Comparison of ENCODE assay signal across 8 cellular contexts in genomic region chr17:14300628-14301278, GRCh38. TPM values are rescaled to one million over a fixed set of nuclear protein-coding genes. Genes with fewer than 3 reads are reported as not detected.
A peak's percentile ranks its signal among the peaks of the same experiment; 100 is the strongest.
DNase-seq lines count a peak whose midpoint lies in the region; ATAC-seq lines count a peak whose summit lies in the region.

Gene HS3ST3B1 (plus strand): TSS chr17:14301081. CDS start chr17:14301519, 438 bp downstream.

- 1% methylated on average over 48 of the region's 48 CpGs for WGBS in esophagus, 2 donors

- peaks cover 0 to 7% of the 10 kb centered on the region in 2 donors for H3K27me3 ChIP-seq in esophagus (ENCODE audit: control insufficient read depth in 1 of 2, insufficient read depth in 2 of 2, low read length in 2 of 2)

- H3K9me3 ChIP-seq in esophagus (ENCODE audit: control insufficient read depth in 2 of 2, insufficient read depth in 1 of 2, low read depth in 1 of 2, low read length in 1 of 2) = no peaks in the 10 kb centered on the region

- DNase-seq in COLO668 (lab: John Stamatoyannopoulos, UW; ENCODE audit: unreplicated experiment) (peak; percentile 75), HT-29 (ENCODE audit: low spot score) (peak; percentile 88), OCI-M2 (lab: John Stamatoyannopoulos, UW; ENCODE audit: unreplicated experiment) (peak; percentile 62), mucosa of gallbladder (ENCODE audit: low spot score) (peak; percentile 99)
- DNase-seq in activated T-cell treated with anti-CD3 and anti-CD28 coated beads, Interleukin-2, amount 50 U/mL, for 1 hour = peak; percentile 98
- DNase-seq in stimulated activated CD8-positive, alpha-beta memory T cell treated with anti-CD3 and anti-CD28 coated beads, Interleukin-4, amount 100 ng/mL, for 1 hour (ENCODE audit: low read depth in 2 of 2, low spot score in 1 of 2) = peak; percentile 93 to 99

- H3K4me3 ChIP-seq in esophagus (ENCODE audit: low read depth in 1 of 2, low read length in 2 of 2) = peak within 1 kb of the TSS; percentile 70 to 77

- ATAC-seq in GM21367 (IDR thresholded peaks at IDR 0.05; ENCODE audit: unreplicated experiment) = peak; percentile 87

- H3K36me3 ChIP-seq in esophagus (ENCODE audit: control insufficient read depth in 2 of 2, insufficient read depth in 2 of 2, low read length in 1 of 2) = no peaks in the 10 kb centered on the region

- H3K4me1 ChIP-seq in esophagus (ENCODE audit: control insufficient read depth in 2 of 2, insufficient read depth in 2 of 2, low read length in 1 of 2) = peaks cover 3 to 19% of the 10 kb centered on the region in 2 donors

- H3K27ac ChIP-seq in esophagus (ENCODE audit: low read depth in 2 of 2, low read length in 1 of 2) = peak within 1 kb of the TSS; percentile 70 to 83

RNA-seq across cellular contexts. Expression of gene HS3ST3B1, which starts in this region (rescaled TPM):
- total RNA-seq in HT-29 (2014; rRNA removed; shearing (Covaris generic)) = 0.13 TPM in 1 of 2 replicates, not detected in the other
- 1 to 10 TPM; 1.4 to 1.7 TPM for polyA plus RNA-seq in esophagus
- 4.0 TPM for total RNA-seq in mucosa of gallbladder

Comparison
In these comparisons a context has a peak if more than half of its experiments do, and no peak if none do; other contexts are left out.
1. Peak in every context shown above with its lines: DNase-seq, ATAC-seq, H3K4me3 ChIP-seq and H3K27ac ChIP-seq.
2. Peak in DNase-seq in HT-29; RNA of the gene not detected or under 1 TPM.